6 cellular contexts compared by ENCODE assay signal in genomic region chr6:31597006-31597405, GRCh38. TPM values are rescaled to one million over a fixed set of nuclear protein-coding genes. Genes with fewer than 3 reads are reported as not detected.
DNase-seq lines count a peak whose midpoint lies in the region; ATAC-seq and TF ChIP-seq lines count a peak whose summit lies in the region.

No MANE protein-coding gene starts in this region.

- in situ Hi-C loops in mammary epithelial cell (cut with MboI; ENCODE audit: low sequenced_read_pairs in 2 of 2) = loop anchor here (5.0 kb wide), 2 partner anchors 50 to 105 kb away; partner anchors contain the start of genes ATP6V1G2 (in 1 of the 2) and NFKBIL1 (in 1 of the 2)

- ATAC-seq in stimulated activated memory B cell treated with anti-CD40 and anti-IgM and Interleukin-4, amounts not matched to agents 10 μg/mL and 1 μg/mL and 100 μg/mL, for 72 hours = peak; percentile 72

- H3K4me1 ChIP-seq in mammary epithelial cell (ENCODE audit: insufficient read depth, low read length) = no peaks in the 10 kb centered on the region

- H3K27ac ChIP-seq in mammary epithelial cell (ENCODE audit: insufficient read depth, low read depth, low read length) = no peak overlapping the region

- no peaks in the 10 kb centered on the region for H3K36me3 ChIP-seq in mammary epithelial cell (ENCODE audit: insufficient read depth, low read length)

- BruUV-seq in mammary epithelial cell (replicated peaks; lab: Mats Ljungman, UMichigan) = no TSS peak

- H3K27me3 ChIP-seq in mammary epithelial cell (ENCODE audit: insufficient read depth, low read length) = no peaks in the 10 kb centered on the region

- no peaks in the 10 kb centered on the region for H3K27me3 Mint-ChIP-seq in stimulated activated memory B cell treated with anti-CD40 and anti-IgM and Interleukin-4, amounts not matched to agents 10 μg/mL and 1 μg/mL and 100 μg/mL, for 72 hours

- TF ChIP-seq CTCF in GM12864 (IDR thresholded peaks at IDR 0.05; ENCODE audit: low read depth, low read length, missing control alignments) (peak; percentile 66), mammary epithelial cell (conservative IDR thresholded peaks at IDR 0.05 in 1 of 2, IDR thresholded peaks at IDR 0.05 in 1 of 2; ENCODE audit: extremely low read depth in 1 of 2, insufficient read depth in 1 of 2, low read depth in 1 of 2, low read length in 2 of 2) (peak; percentile 26 to 27)

- DNase-seq in GM12864 (ENCODE audit: low read depth) (no peak), NCI-H460 (ENCODE audit: extremely low read depth, low read depth) (peak; percentile 24), mammary epithelial cell (no peak), iPS-NIHi11 (ENCODE audit: low spot score) (no peak), UCSD-AML1 (lab: John Stamatoyannopoulos, UW; ENCODE audit: unreplicated experiment) (no peak)

- H3K4me3 ChIP-seq in GM12864 (ENCODE audit: low read depth, low read length) = no peak overlapping the region
- no peak overlapping the region for H3K4me3 ChIP-seq in mammary epithelial cell (replicated peaks in 1 of 3; ENCODE audit: insufficient read depth in 1 of 3, low read depth in 2 of 3, low read length in 3 of 3)

- dilution Hi-C loops in mammary epithelial cell (cut with HindIII; ENCODE audit: low sequenced_read_pairs) = no loop called here

- no peaks in the 10 kb centered on the region for H3K9me3 ChIP-seq in mammary epithelial cell (replicated peaks; ENCODE audit: insufficient read depth, low read length)

- intact Hi-C loops in mammary epithelial cell (cut with micrococcal nuclease) = no loop called here

- H4K20me1 ChIP-seq in mammary epithelial cell (ENCODE audit: insufficient read depth, low read length) = no peaks in the 10 kb centered on the region

- H3K36me3 Mint-ChIP-seq in stimulated activated memory B cell treated with anti-CD40 and anti-IgM and Interleukin-4, amounts not matched to agents 10 μg/mL and 1 μg/mL and 100 μg/mL, for 72 hours = no peaks in the 10 kb centered on the region

- H3K27ac Mint-ChIP-seq in stimulated activated memory B cell treated with anti-CD40 and anti-IgM and Interleukin-4, amounts not matched to agents 10 μg/mL and 1 μg/mL and 100 μg/mL, for 72 hours = peak overlapping the region; percentile 28

- H3K9ac ChIP-seq in mammary epithelial cell (ENCODE audit: insufficient read depth, low read length) = no peak overlapping the region

- H2AFZ ChIP-seq in mammary epithelial cell (ENCODE audit: low read depth, low read length) = no peak overlapping the region

- H3K79me2 ChIP-seq in mammary epithelial cell (ENCODE audit: insufficient read depth, low read length) = no peaks in the 10 kb centered on the region

- WGBS in mammary epithelial cell (ENCODE audit: low coverage, missing lambda C conversion rate) = 8% methylated on average over 2 of the region's 2 CpGs

- no peak overlapping the region for H3K4me3 Mint-ChIP-seq in stimulated activated memory B cell treated with anti-CD40 and anti-IgM and Interleukin-4, amounts not matched to agents 10 μg/mL and 1 μg/mL and 100 μg/mL, for 72 hours

- no peak overlapping the region for H3K4me2 ChIP-seq in mammary epithelial cell (ENCODE audit: insufficient read depth, low read depth, low read length)

- peaks cover 46% of the 10 kb centered on the region for H3K4me1 Mint-ChIP-seq in stimulated activated memory B cell treated with anti-CD40 and anti-IgM and Interleukin-4, amounts not matched to agents 10 μg/mL and 1 μg/mL and 100 μg/mL, for 72 hours

- H3K9me3 Mint-ChIP-seq in stimulated activated memory B cell treated with anti-CD40 and anti-IgM and Interleukin-4, amounts not matched to agents 10 μg/mL and 1 μg/mL and 100 μg/mL, for 72 hours = no peaks in the 10 kb centered on the region

- CTCF ChIA-PET in mammary epithelial cell (lab: Charles Lee; ENCODE audit: low non-redundant PET) = interaction anchor here (0.7 kb wide), 1 partner anchor 46 kb away, joined by 3 read pairs; no protein-coding TSS in a partner anchor

RNA-seq across cellular contexts. Expression of gene NCR3, which starts 4.2 kb away (rescaled TPM):
- not detected in 2 replicates for total RNA-seq in NCI-H460 (2014; rRNA removed; shearing (Covaris generic))
- not detected in 2 replicates for polyA plus RNA-seq in NCI-H460 (2014; cell fraction: nucleus; rRNA removed)
- not detected for total RNA-seq in mammary epithelial cell
- polyA plus RNA-seq in mammary epithelial cell = not detected
- polyA minus RNA-seq in mammary epithelial cell = not detected

RNA-seq across cellular contexts. Expression of gene LST1, which starts 10.9 kb away (rescaled TPM):
- not detected in 2 replicates for total RNA-seq in NCI-H460 (2014; rRNA removed; shearing (Covaris generic))
- not detected in 2 replicates for polyA plus RNA-seq in NCI-H460 (2014; cell fraction: nucleus; rRNA removed)
- not detected for total RNA-seq in mammary epithelial cell
- not detected for polyA plus RNA-seq in mammary epithelial cell
- not detected for polyA minus RNA-seq in mammary epithelial cell

RNA-seq across cellular contexts. Expression of gene LTB, which starts 14.8 kb away (rescaled TPM):
- total RNA-seq in NCI-H460 (2014; rRNA removed; shearing (Covaris generic)) = not detected in 2 replicates
- not detected in 2 replicates for polyA plus RNA-seq in NCI-H460 (2014; cell fraction: nucleus; rRNA removed)
- 1 to 10 TPM in 1 of 2 donors, under 1 TPM in 1; 0.17 to 1.5 TPM for total RNA-seq in mammary epithelial cell
- polyA plus RNA-seq in mammary epithelial cell = 0.07 TPM
- polyA minus RNA-seq in mammary epithelial cell = not detected

RNA-seq across cellular contexts. Expression of gene AIF1, which starts 18.0 kb away (rescaled TPM):
- total RNA-seq in NCI-H460 (2014; rRNA removed; shearing (Covaris generic)) = not detected in 2 replicates
- not detected in 2 replicates for polyA plus RNA-seq in NCI-H460 (2014; cell fraction: nucleus; rRNA removed)
- not detected for total RNA-seq in mammary epithelial cell
- polyA plus RNA-seq in mammary epithelial cell = not detected
- not detected for polyA minus RNA-seq in mammary epithelial cell

RNA-seq across cellular contexts. Expression of gene TNF, which starts 21.6 kb away (rescaled TPM):
- not detected in 2 replicates for total RNA-seq in NCI-H460 (2014; rRNA removed; shearing (Covaris generic))
- polyA plus RNA-seq in NCI-H460 (2014; cell fraction: nucleus; rRNA removed) = not detected in 2 replicates
- total RNA-seq in mammary epithelial cell = under 1 TPM in 1 of 2 donors, not detected in 1; 0.59 TPM
- 0.08 TPM for polyA plus RNA-seq in mammary epithelial cell
- polyA minus RNA-seq in mammary epithelial cell = not detected
